In the genomic region with DNA sequence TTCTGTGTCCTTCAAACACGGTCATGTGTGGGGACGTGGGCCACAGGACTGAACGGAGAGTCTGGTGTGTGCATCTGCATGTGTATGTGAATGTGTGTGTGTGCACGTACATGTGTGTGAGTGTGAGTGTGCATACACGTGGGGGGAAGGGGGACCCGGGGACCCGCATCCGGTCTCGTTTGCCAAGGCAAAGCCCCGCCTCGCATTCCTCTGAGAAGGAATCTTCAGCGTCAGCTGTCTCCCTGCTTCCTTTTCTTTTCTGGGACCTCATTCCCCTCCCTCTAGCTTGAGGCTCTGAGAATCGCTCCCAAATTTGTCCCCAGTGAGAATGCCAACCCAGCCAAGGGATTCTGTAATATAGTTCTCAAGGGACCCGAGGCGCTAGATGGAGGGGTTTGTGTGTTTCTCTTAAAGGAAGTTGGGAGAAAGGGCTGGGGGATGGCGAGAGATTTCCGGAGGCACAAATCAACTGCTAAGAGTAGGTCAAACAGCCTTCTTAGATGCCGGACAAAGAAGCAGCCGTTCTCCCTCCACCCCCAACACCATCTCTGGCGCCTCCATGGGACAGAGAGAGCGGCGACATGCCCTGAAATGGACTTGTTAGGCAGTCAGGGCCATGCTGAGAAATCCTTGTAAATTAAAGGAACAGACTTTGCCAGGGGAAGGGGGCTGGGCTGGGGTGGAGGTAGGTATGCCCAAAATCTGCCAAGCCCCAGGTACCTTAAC, we compare ENCODE assay signal across 8 cellular contexts. TPM values are rescaled to one million over a fixed set of nuclear protein-coding genes. Genes with fewer than 3 reads are reported as not detected.
DNase-seq lines count a peak whose midpoint lies in the region; TF ChIP-seq lines count a peak whose summit lies in the region.

No MANE protein-coding gene starts in this region.

- H3K4me1 Mint-ChIP-seq in activated naive CD8-positive, alpha-beta T cell (ENCODE audit: low read depth): peaks cover 97% of the 10 kb centered on the region

- no peaks in the 10 kb centered on the region for H3K9me3 Mint-ChIP-seq in activated naive CD8-positive, alpha-beta T cell (ENCODE audit: low read depth)

- peak; percentile 31 for DNase-seq in stimulated activated CD4-positive, alpha-beta T cell treated with anti-CD3 and anti-CD28 coated beads, Interleukin-1b, Interleukin-23, amount 100 ng/mL, for 48 hours
- DNase-seq in stimulated activated CD4-positive, alpha-beta T cell treated with anti-CD3 and anti-CD28 coated beads, Interleukin-4, amount 100 ng/mL, for 4 hours: no peak
- DNase-seq in cardiac muscle cell (ENCODE audit: low read depth in 1 of 2, low spot score in 1 of 2) (peak; percentile 59 to 68), pons (ENCODE audit: low spot score) (peak; percentile 85), NCI-H1930 (lab: John Stamatoyannopoulos, UW) (no peak), DMS53 (lab: John Stamatoyannopoulos, UW) (no peak), SHP77 treated with DMSO at 0.1 percent for 48 hours (lab: John Stamatoyannopoulos, UW) (no peak)

- no peaks in the 10 kb centered on the region for H3K36me3 Mint-ChIP-seq in activated naive CD8-positive, alpha-beta T cell

- peak overlapping the region; percentile 81 for H3K4me3 Mint-ChIP-seq in activated naive CD8-positive, alpha-beta T cell

- H3K4me1 ChIP-seq in cardiac muscle cell (ENCODE audit: low read depth): peaks cover 32% of the 10 kb centered on the region

- H3K27ac ChIP-seq in cardiac muscle cell: peak overlapping the region; percentile 90

- H3K36me3 ChIP-seq in cardiac muscle cell: no peaks in the 10 kb centered on the region

- no peaks in the 10 kb centered on the region for H3K27me3 Mint-ChIP-seq in activated naive CD8-positive, alpha-beta T cell

- H3K4me3 ChIP-seq in cardiac muscle cell: no peak overlapping the region

- TF ChIP-seq CTCF in cardiac muscle cell (IDR thresholded peaks at IDR 0.05; ENCODE audit: low read depth, low read length): no peak

- no peaks in the 10 kb centered on the region for H3K9me3 ChIP-seq in cardiac muscle cell (ENCODE audit: low read depth)

- H3K27me3 ChIP-seq in cardiac muscle cell: no peaks in the 10 kb centered on the region

- H3K27ac Mint-ChIP-seq in activated naive CD8-positive, alpha-beta T cell: peak overlapping the region; percentile 98

RNA-seq across cellular contexts. Expression of a gene that starts 6.6 kb away (rescaled TPM):
- total RNA-seq in cardiac muscle cell: 8.0 and 18.5 TPM in 2 replicates
- 0.78 and 1.8 TPM in 2 replicates for polyA plus RNA-seq in cardiac muscle cell

RNA-seq across cellular contexts. Expression of a gene that starts 47.5 kb away (rescaled TPM):
- total RNA-seq in cardiac muscle cell: 103 and 138 TPM in 2 replicates
- polyA plus RNA-seq in cardiac muscle cell: 122 and 126 TPM in 2 replicates

Comparison
In these comparisons a context has a peak if more than half of its experiments do, and no peak if none do; other contexts are left out.
1. DNase-seq: peak in stimulated activated CD4-positive, alpha-beta T cell treated with anti-CD3 and anti-CD28 coated beads, Interleukin-1b, Interleukin-23, amount 100 ng/mL, for 48 hours (single experiment), cardiac muscle cell (2 of 2) and pons (single experiment); none in stimulated activated CD4-positive, alpha-beta T cell treated with anti-CD3 and anti-CD28 coated beads, Interleukin-4, amount 100 ng/mL, for 4 hours (0 of 2), NCI-H1930 (0 of 2), DMS53 (single experiment) and SHP77 treated with DMSO at 0.1 percent for 48 hours (single experiment).